Comparison of ENCODE assay signal across 1 cellular context in the genomic region with DNA sequence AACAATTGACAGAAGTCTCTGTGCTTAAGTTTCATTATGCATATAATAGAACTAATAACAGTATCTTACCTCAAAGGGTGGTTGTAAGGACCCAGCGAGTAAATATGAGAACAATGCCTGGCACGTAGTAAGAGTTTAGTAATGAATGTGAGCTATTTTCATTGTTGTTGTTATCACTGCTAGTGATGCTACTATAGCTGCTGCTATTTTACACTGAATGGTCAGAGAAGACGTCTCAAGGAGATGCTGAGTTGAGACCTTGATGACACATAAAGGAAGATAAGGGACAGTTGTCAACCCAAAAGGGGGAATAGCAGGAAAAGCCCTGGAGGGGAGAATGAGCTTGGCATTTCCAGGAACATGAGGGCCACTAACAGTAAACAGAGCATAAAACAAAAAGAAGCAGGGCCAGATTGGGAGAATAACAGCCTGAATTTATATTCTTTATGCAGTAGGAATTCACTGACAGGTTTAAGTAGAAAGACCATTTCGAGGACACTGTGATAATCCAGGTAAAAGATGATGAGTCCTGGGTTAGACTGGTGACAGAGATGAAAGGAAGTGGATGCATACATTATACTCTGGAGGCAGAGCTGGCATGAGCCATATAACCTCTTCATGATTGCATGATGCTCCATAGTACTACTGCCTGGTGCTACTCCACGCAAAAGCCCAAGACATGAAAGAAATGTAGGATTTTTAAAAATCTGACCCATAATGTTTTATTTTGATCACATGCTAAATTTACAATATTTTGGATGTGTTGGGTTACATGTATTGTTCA.
TF ChIP-seq lines count a peak whose summit lies in the region.

No MANE protein-coding gene starts in this region.

TF ChIP-seq in GM23338, 12 proteins besides CTCF, POLR2A, EP300 and RAD21 (continued from another document):
- TF ChIP-seq ZNF462 (CRISPR knock-in tag; IDR thresholded peaks at IDR 0.05): no peak
